In the genomic region with DNA sequence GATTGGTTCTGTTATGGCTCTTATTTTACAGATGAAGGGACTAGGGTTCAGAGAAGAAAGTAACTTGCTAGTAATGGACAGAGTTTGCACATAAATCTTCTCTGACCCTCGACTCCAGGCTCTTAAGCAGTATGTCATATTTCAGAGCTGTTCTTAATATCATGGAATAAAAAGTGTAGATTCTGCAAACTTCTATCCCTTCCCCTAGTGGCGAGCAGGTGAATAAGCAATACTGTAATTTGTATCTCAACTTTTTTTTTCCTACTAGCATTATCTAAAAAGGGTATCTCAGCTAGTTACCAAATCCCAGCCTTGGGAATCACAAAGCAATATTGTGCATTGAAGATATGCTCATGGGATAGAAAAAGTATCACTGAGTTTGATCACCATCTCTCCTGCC, we compare ENCODE assay signal across 19 cellular contexts.
DNase-seq lines count a peak whose midpoint lies in the region; ATAC-seq, FAIRE-seq and TF ChIP-seq lines count a peak whose summit lies in the region.
"Had no signal": no experiment of that assay in that cellular context is flagged by ENCODE, and none has a peak within 500 bp of the region (broad histone marks: within the 10 kb centered on the region; RNA-seq: fewer than 3 reads in every experiment).

No MANE protein-coding gene starts in this region.

- TF ChIP-seq POLR2A in H54 (IDR thresholded peaks at IDR 0.05; ENCODE audit: low read depth, low read length): no peak

- no peak overlapping the region for H3K27ac ChIP-seq in foreskin keratinocyte
- H3K27ac ChIP-seq: ascending aorta, uterus had no signal

- H3K27me3 ChIP-seq in foreskin keratinocyte: no peaks in the 10 kb centered on the region
- H3K27me3 ChIP-seq: ascending aorta, MG63, uterus had no signal

- DNase-seq in AG08395 (ENCODE audit: low spot score) (peak; percentile 11), H54 (ENCODE audit: insufficient read length, low spot score) (peak; percentile 10), SK-MEL-5 (ENCODE audit: low read depth, low spot score) (peak; percentile 40), foreskin keratinocyte (no peak), C1 segment of cervical spinal cord (lab: John Stamatoyannopoulos, UW) (no peak), OCI-M2 (lab: John Stamatoyannopoulos, UW; ENCODE audit: unreplicated experiment) (no peak)
- DNase-seq in activated effector memory CD4-positive, alpha-beta T cell treated with Interleukin-2 at 50 U/mL for 16 hours: no peak
- DNase-seq: activated T-cell treated with anti-CD3 and anti-CD28 coated beads, Interleukin-2, amount 50 U/mL, for 24 hours; EL; mesendoderm; MG63; NCI-H345; posterior cingulate gyrus; Right ventricle myocardium superior; stimulated activated CD4-positive, alpha-beta T cell treated with anti-CD3 and anti-CD28 coated beads, Interleukin-1b, Interleukin-23, amount 100 ng/mL, for 48 hours; uterus had no signal

- in situ Hi-C loops in SK-MEL-5 (cut with HindIII; ENCODE audit: low pct_unique_long_range_greater_than_20kb, low sequenced_read_pairs): no loop called here

- H3K4me1 ChIP-seq in foreskin keratinocyte: no peaks in the 10 kb centered on the region
- H3K4me1 ChIP-seq: ascending aorta, uterus had no signal

- TF ChIP-seq CTCF in foreskin keratinocyte (conservative IDR thresholded peaks at IDR 0.05): peak; percentile 58

- ATAC-seq in foreskin keratinocyte (peak; percentile 57), HG02973 (IDR thresholded peaks at IDR 0.05; ENCODE audit: unreplicated experiment) (no peak)

- FAIRE-seq in H54 (lab: Jason Lieb, UNC): no peak
- FAIRE-seq: endothelial cell of umbilical vein had no signal

Comparison
In these comparisons a context has a peak if more than half of its experiments do, and no peak if none do; other contexts are left out.
1. DNase-seq: peak in AG08395 (single experiment), H54 (single experiment) and SK-MEL-5 (single experiment); none in foreskin keratinocyte (0 of 2), C1 segment of cervical spinal cord (0 of 14), activated effector memory CD4-positive, alpha-beta T cell treated with Interleukin-2 at 50 U/mL for 16 hours (single experiment) and OCI-M2 (single experiment).